21 cellular contexts compared by ENCODE assay signal in genomic region chr20:12722096-12722495, GRCh38.
"Had no signal": no experiment of that assay in that cellular context is flagged by ENCODE, and none has a peak within 500 bp of the region (broad histone marks: within the 10 kb centered on the region; RNA-seq: fewer than 3 reads in every experiment).

No MANE protein-coding gene starts in this region.

- H3K4me3 ChIP-seq: colonic mucosa, esophagus muscularis mucosa, left ventricle myocardium inferior, skin epidermis, tibial nerve had no signal

- H3K27me3 Mint-ChIP-seq: activated B cell treated with CpG ODN at 0.5 μM for 24 hours; activated CD4-positive, alpha-beta T cell treated with anti-CD3 and anti-CD28 coated beads, Interleukin-2, amount 10 ng/mL, durations not matched to agents 24 days and 14 days had no signal

- FAIRE-seq: TTC549 had no signal

- ATAC-seq: activated naive CD4-positive, alpha-beta T cell treated with anti-CD3 and anti-CD28 coated beads, Interleukin-2, amount 50 U/mL, for 72 hours; activated T-cell treated with anti-CD3 and anti-CD28 coated beads, Interleukin-2, amount 50 U/mL, for 72 hours; natural killer cell; right cardiac atrium had no signal

- H3K27me3 ChIP-seq: colonic mucosa, esophagus muscularis mucosa, tibial nerve had no signal

- H3K9me3 Mint-ChIP-seq: activated B cell treated with CpG ODN at 0.5 μM for 24 hours; activated CD4-positive, alpha-beta T cell treated with anti-CD3 and anti-CD28 coated beads, Interleukin-2, amount 10 ng/mL, durations not matched to agents 24 days and 14 days had no signal

- H3K4me1 ChIP-seq: colonic mucosa, esophagus muscularis mucosa, left ventricle myocardium inferior, tibial nerve had no signal

- H3K9me3 ChIP-seq: colonic mucosa, esophagus muscularis mucosa, left ventricle myocardium inferior, tibial nerve had no signal

- H3K4me1 Mint-ChIP-seq: activated B cell treated with CpG ODN at 0.5 μM for 24 hours; activated CD4-positive, alpha-beta T cell treated with anti-CD3 and anti-CD28 coated beads, Interleukin-2, amount 10 ng/mL, durations not matched to agents 24 days and 14 days; natural killer cell had no signal

- H3K36me3 ChIP-seq: colonic mucosa, esophagus muscularis mucosa, left ventricle myocardium inferior, tibial nerve had no signal

- DNase-seq: activated B cell treated with CpG ODN at 0.5 μM for 24 hours; activated CD4-positive, alpha-beta T cell treated with anti-CD3 and anti-CD28 coated beads, Interleukin-2, amount 10 ng/mL, durations not matched to agents 24 days and 14 days; activated CD8-positive, alpha-beta memory T cell treated with anti-CD3 and anti-CD28 coated beads, Interleukin-2, amount 50 U/mL, for 48 hours; activated gamma-delta T cell; activated T-cell treated with anti-CD3 and anti-CD28 coated beads, Interleukin-2, amount 50 U/mL, for 72 hours; central memory CD4-positive, alpha-beta T cell; colonic mucosa; glutamatergic neuron; left ventricle myocardium inferior; mesenchymal stem cell; natural killer cell; right cardiac atrium; stimulated activated CD4-positive, alpha-beta T cell treated with anti-CD3 and anti-CD28 coated beads, Interleukin-4, amount 100 ng/mL, for 4 hours; stimulated activated CD8-positive, alpha-beta memory T cell treated with anti-CD3 and anti-CD28 coated beads, Interleukin-4, amount 100 ng/mL, for 48 hours; stimulated activated naive CD4-positive, alpha-beta T cell treated with Interleukin-2 at 50 U/mL for 16 hours; substantia nigra had no signal

- H3K4me3 Mint-ChIP-seq: activated B cell treated with CpG ODN at 0.5 μM for 24 hours; activated CD4-positive, alpha-beta T cell treated with anti-CD3 and anti-CD28 coated beads, Interleukin-2, amount 10 ng/mL, durations not matched to agents 24 days and 14 days; activated T-cell treated with anti-CD3 and anti-CD28 coated beads, Interleukin-2, amount 50 U/mL, for 72 hours; natural killer cell had no signal

- H3K27ac Mint-ChIP-seq: activated B cell treated with CpG ODN at 0.5 μM for 24 hours; activated CD4-positive, alpha-beta T cell treated with anti-CD3 and anti-CD28 coated beads, Interleukin-2, amount 10 ng/mL, durations not matched to agents 24 days and 14 days; activated naive CD4-positive, alpha-beta T cell treated with anti-CD3 and anti-CD28 coated beads, Interleukin-2, amount 50 U/mL, for 72 hours; activated T-cell treated with anti-CD3 and anti-CD28 coated beads, Interleukin-2, amount 50 U/mL, for 72 hours; natural killer cell had no signal

- H3K27ac ChIP-seq: colonic mucosa, esophagus muscularis mucosa, left ventricle myocardium inferior, skin epidermis, tibial nerve had no signal

- H3K36me3 Mint-ChIP-seq: activated naive CD4-positive, alpha-beta T cell treated with anti-CD3 and anti-CD28 coated beads, Interleukin-2, amount 50 U/mL, for 72 hours; natural killer cell had no signal
